Comparison of ENCODE assay signal across 14 cellular contexts in genomic region chr17:31919802-31920525, GRCh38. TPM values are rescaled to one million over a fixed set of nuclear protein-coding genes. Genes with fewer than 3 reads are reported as not detected.
A peak's percentile ranks its signal among the peaks of the same experiment; 100 is the strongest.
DNase-seq lines count a peak whose midpoint lies in the region; ATAC-seq, FAIRE-seq and TF ChIP-seq lines count a peak whose summit lies in the region.
"Had no signal": no experiment of that assay in that cellular context is flagged by ENCODE, and none has a peak within 500 bp of the region (broad histone marks: within the 10 kb centered on the region; RNA-seq: fewer than 3 reads in every experiment).

No MANE protein-coding gene starts in this region.

- H3K4me3 Mint-ChIP-seq in activated naive CD8-positive, alpha-beta T cell treated with anti-CD3 and anti-CD28 coated beads, Interleukin-2, amount 10 ng/mL, durations not matched to agents 7 days and 5 days, result peak overlapping the region; percentile 2
- H3K4me3 Mint-ChIP-seq: CD8-positive, alpha-beta T cell had no signal

- in situ Hi-C loops in Caki2 (cut with HindIII; ENCODE audit: low pct_unique_long_range_greater_than_20kb, low sequenced_read_pairs), result no loop called here

- H3K27ac Mint-ChIP-seq in activated naive CD8-positive, alpha-beta T cell treated with anti-CD3 and anti-CD28 coated beads, Interleukin-2, amount 10 ng/mL, durations not matched to agents 7 days and 5 days, result no peak overlapping the region
- H3K27ac Mint-ChIP-seq: CD8-positive, alpha-beta T cell had no signal

- POLR2A ChIA-PET in activated naive CD8-positive, alpha-beta T cell treated with anti-CD3 and anti-CD28 coated beads, Interleukin-2, amount 10 ng/mL, durations not matched to agents 7 days and 5 days (lab: Charles Lee), result no interaction called here

- intact Hi-C loops in posterior cingulate gyrus (cut with DNase I), result no loop called here
- intact Hi-C loops in left cardiac atrium (cut with DNase I), result no loop called here

- FAIRE-seq in H54 (lab: Jason Lieb, UNC), result no peak
- FAIRE-seq: endothelial cell of umbilical vein had no signal

- no peak for TF ChIP-seq POLR2A in H54 (IDR thresholded peaks at IDR 0.05; ENCODE audit: low read depth, low read length)

- H3K27me3 Mint-ChIP-seq in activated naive CD8-positive, alpha-beta T cell treated with anti-CD3 and anti-CD28 coated beads, Interleukin-2, amount 10 ng/mL, durations not matched to agents 7 days and 5 days, result peaks cover 37% of the 10 kb centered on the region

- H3K36me3 Mint-ChIP-seq in activated naive CD8-positive, alpha-beta T cell treated with anti-CD3 and anti-CD28 coated beads, Interleukin-2, amount 10 ng/mL, durations not matched to agents 7 days and 5 days, result no peaks in the 10 kb centered on the region
- H3K36me3 Mint-ChIP-seq: CD8-positive, alpha-beta T cell had no signal

- H3K9me3 Mint-ChIP-seq in activated naive CD8-positive, alpha-beta T cell treated with anti-CD3 and anti-CD28 coated beads, Interleukin-2, amount 10 ng/mL, durations not matched to agents 7 days and 5 days, result no peaks in the 10 kb centered on the region
- H3K9me3 Mint-ChIP-seq: CD8-positive, alpha-beta T cell had no signal

- DNase-seq in Caki2 (ENCODE audit: low read depth) (peak; percentile 55), H54 (ENCODE audit: insufficient read length, low spot score) (peak; percentile 76), kidney glomerular epithelial cell (lab: John Stamatoyannopoulos, UW) (peak; percentile 47), posterior cingulate gyrus (no peak), left cardiac atrium (no peak)
- no peak for DNase-seq in activated naive CD8-positive, alpha-beta T cell treated with anti-CD3 and anti-CD28 coated beads, Interleukin-2, amount 10 ng/mL, durations not matched to agents 7 days and 5 days
- DNase-seq: anterior cingulate cortex; CD8-positive, alpha-beta T cell; NCI-H1417; NCI-H524 treated with DMSO at 0.1 percent for 48 hours; SHP77 treated with DMSO at 0.1 percent for 48 hours had no signal

- ATAC-seq in activated naive CD8-positive, alpha-beta T cell treated with anti-CD3 and anti-CD28 coated beads, Interleukin-2, amount 10 ng/mL, durations not matched to agents 7 days and 5 days (ENCODE audit: low read depth), result no peak
- no peak for ATAC-seq in left cardiac atrium
- no peak for ATAC-seq in HG03460 (IDR thresholded peaks at IDR 0.05; ENCODE audit: unreplicated experiment)
- no peak for ATAC-seq in HG02763 (IDR thresholded peaks at IDR 0.05; ENCODE audit: unreplicated experiment)
- ATAC-seq: CD8-positive, alpha-beta T cell had no signal

- peaks cover 6% of the 10 kb centered on the region for H3K4me1 Mint-ChIP-seq in activated naive CD8-positive, alpha-beta T cell treated with anti-CD3 and anti-CD28 coated beads, Interleukin-2, amount 10 ng/mL, durations not matched to agents 7 days and 5 days

RNA-seq across cellular contexts. Expression of gene SUZ12, which starts 16.8 kb away (rescaled TPM):
- total RNA-seq in Caki2 (2014; rRNA removed; shearing (Covaris generic); ENCODE audit: low replicate concordance), result 20.4 and 22.6 TPM in 2 replicates
- total RNA-seq in activated naive CD8-positive, alpha-beta T cell treated with anti-CD3 and anti-CD28 coated beads, Interleukin-2, amount 10 ng/mL, durations not matched to agents 7 days and 5 days, result 10 to 100 TPM; 56.5 to 58.1 TPM
- total RNA-seq in left cardiac atrium, result 10 to 100 TPM; 14.0 to 16.9 TPM

RNA-seq across cellular contexts. Expression of gene UTP6, which starts 18.5 kb away (rescaled TPM):
- 72.1 and 77.8 TPM in 2 replicates for total RNA-seq in Caki2 (2014; rRNA removed; shearing (Covaris generic); ENCODE audit: low replicate concordance)
- 10 to 100 TPM; 63.7 to 73.8 TPM for total RNA-seq in activated naive CD8-positive, alpha-beta T cell treated with anti-CD3 and anti-CD28 coated beads, Interleukin-2, amount 10 ng/mL, durations not matched to agents 7 days and 5 days
- 10 to 100 TPM; 34.6 to 37.8 TPM for total RNA-seq in left cardiac atrium

Comparison
In these comparisons a context has a peak if more than half of its experiments do, and no peak if none do; other contexts are left out.
1. DNase-seq: peak in Caki2 (single experiment), H54 (single experiment) and kidney glomerular epithelial cell (single experiment); none in activated naive CD8-positive, alpha-beta T cell treated with anti-CD3 and anti-CD28 coated beads, Interleukin-2, amount 10 ng/mL, durations not matched to agents 7 days and 5 days (single experiment), posterior cingulate gyrus (0 of 10) and left cardiac atrium (single experiment).